Comparison of ENCODE assay signal across 29 cellular contexts in the genomic region with DNA sequence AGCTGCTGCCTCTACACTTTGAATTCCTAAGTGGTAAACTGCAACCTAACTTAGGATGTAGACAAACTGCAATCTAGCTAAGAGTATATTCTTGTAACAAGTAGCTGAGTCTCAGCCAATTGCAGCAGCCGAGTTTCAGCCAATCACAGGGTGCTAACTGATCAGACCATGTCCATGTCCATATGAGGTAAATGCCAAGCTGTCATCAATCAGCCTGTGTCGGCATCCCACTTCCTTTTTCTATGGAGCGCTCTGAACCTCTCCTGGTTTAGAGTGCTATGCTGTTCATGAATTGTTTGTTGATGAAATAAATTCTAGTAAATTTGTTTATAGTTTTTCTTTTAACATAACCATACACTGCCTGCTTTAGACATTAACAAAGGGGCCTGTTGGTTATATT.
"Had no signal": no experiment of that assay in that cellular context is flagged by ENCODE, and none has a peak within 500 bp of the region (broad histone marks: within the 10 kb centered on the region; RNA-seq: fewer than 3 reads in every experiment).

No MANE protein-coding gene starts in this region.

- H3K36me3 ChIP-seq: left lung, lower lobe of right lung, pancreas, prostate gland, stomach, thyroid gland, transverse colon, upper lobe of left lung had no signal

- H3K4me1 Mint-ChIP-seq: immature natural killer cell; nephron; stimulated activated naive B cell treated with anti-CD40 and anti-IgM and Interleukin-4, amounts not matched to agents 10 μg/mL and 1 μg/mL and 100 μg/mL, for 72 hours had no signal

- H3K4me3 ChIP-seq: left lung, lower lobe of right lung, pancreas, prostate gland, skin epidermis, stomach, testis, thyroid gland, transverse colon, upper lobe of left lung had no signal

- ATAC-seq: left colon; left lung; lower lobe of right lung; naive thymus-derived CD8-positive, alpha-beta T cell; pancreas; right cardiac atrium; sciatic nerve; stimulated activated naive B cell treated with anti-CD40 and anti-IgM and Interleukin-4, amounts not matched to agents 10 μg/mL and 1 μg/mL and 100 μg/mL, for 72 hours; stimulated activated naive CD8-positive, alpha-beta T cell treated with anti-CD3 and anti-CD28 coated beads, Interleukin-15, Interleukin-2, amounts not matched to agents 100 U/mL and 50 U/mL, for 24 hours had no signal

- H3K27me3 ChIP-seq: left lung, pancreas, stomach, testis, thyroid gland, transverse colon, upper lobe of left lung had no signal

- H3K27ac Mint-ChIP-seq: immature natural killer cell; naive thymus-derived CD8-positive, alpha-beta T cell; nephron; stimulated activated naive B cell treated with anti-CD40 and anti-IgM and Interleukin-4, amounts not matched to agents 10 μg/mL and 1 μg/mL and 100 μg/mL, for 72 hours had no signal

- H3K4me1 ChIP-seq: left lung, lower lobe of right lung, pancreas, prostate gland, stomach, testis, thyroid gland, transverse colon, upper lobe of left lung had no signal

- H3K4me3 Mint-ChIP-seq: immature natural killer cell; naive thymus-derived CD8-positive, alpha-beta T cell; nephron; neural crest cell; stimulated activated naive B cell treated with anti-CD40 and anti-IgM and Interleukin-4, amounts not matched to agents 10 μg/mL and 1 μg/mL and 100 μg/mL, for 72 hours had no signal

- H3K36me3 Mint-ChIP-seq: immature natural killer cell; stimulated activated naive B cell treated with anti-CD40 and anti-IgM and Interleukin-4, amounts not matched to agents 10 μg/mL and 1 μg/mL and 100 μg/mL, for 72 hours had no signal

- H3K9me3 ChIP-seq: left lung, lower lobe of right lung, pancreas, prostate gland, stomach, testis, thyroid gland, transverse colon, upper lobe of left lung had no signal

- H3K27ac ChIP-seq: left lung, lower lobe of right lung, pancreas, prostate gland, skin epidermis, stomach, testis, thyroid gland, transverse colon, upper lobe of left lung had no signal

- H3K9me3 Mint-ChIP-seq: immature natural killer cell; naive thymus-derived CD8-positive, alpha-beta T cell; nephron; stimulated activated naive B cell treated with anti-CD40 and anti-IgM and Interleukin-4, amounts not matched to agents 10 μg/mL and 1 μg/mL and 100 μg/mL, for 72 hours had no signal

- DNase-seq: immature natural killer cell; kidney; left colon; left lung; lower lobe of right lung; mammary epithelial cell; mesenchymal stem cell; naive thymus-derived CD8-positive, alpha-beta T cell; nucleus accumbens; pancreas; posterior cingulate gyrus; retina; right cardiac atrium; stimulated activated CD4-positive, alpha-beta T cell treated with anti-CD3 and anti-CD28 coated beads, Interleukin-12 subunit alpha, Interleukin-12 subunit beta, amount 100 ng/mL, for 4 hours; stimulated activated CD4-positive, alpha-beta T cell treated with anti-CD3 and anti-CD28 coated beads, Interleukin-15, amount 100 ng/mL, for 24 hours; stimulated activated CD4-positive, alpha-beta T cell treated with anti-CD3 and anti-CD28 coated beads, Interleukin-2, amount 100 ng/mL, for 24 hours; stimulated activated CD4-positive, alpha-beta T cell treated with anti-CD3 and anti-CD28 coated beads, Interleukin-4, amount 100 ng/mL, for 1 hour; stimulated activated naive B cell treated with anti-CD40 and anti-IgM and Interleukin-4, amounts not matched to agents 10 μg/mL and 1 μg/mL and 100 μg/mL, for 72 hours; stimulated activated naive CD8-positive, alpha-beta T cell treated with anti-CD3 and anti-CD28 coated beads, Interleukin-15, Interleukin-2, amounts not matched to agents 100 U/mL and 50 U/mL, for 24 hours; stomach; testis; thyroid gland; transverse colon; upper lobe of left lung had no signal
